In the genomic region with DNA sequence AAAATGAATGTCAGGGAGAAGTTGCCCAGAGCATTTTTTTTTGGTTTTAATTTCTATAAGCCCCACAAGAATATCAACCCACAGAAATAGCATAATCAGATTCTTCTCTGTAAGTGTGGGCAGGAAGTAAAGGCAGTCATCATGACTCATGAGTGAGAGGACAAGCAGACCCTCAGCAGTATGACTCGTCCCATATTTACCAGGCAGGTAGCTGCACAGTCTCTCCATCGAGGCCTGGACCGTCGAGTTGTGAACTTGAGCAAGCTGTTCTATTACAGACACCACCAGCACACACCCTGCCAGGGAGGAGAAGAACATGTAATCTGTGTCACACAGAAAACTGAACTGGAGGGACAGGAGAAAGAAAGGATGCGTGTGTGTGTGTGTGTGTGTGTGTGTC, we compare ENCODE assay signal across 1 cellular context.
TF ChIP-seq lines count a peak whose summit lies in the region.

No MANE protein-coding gene starts in this region.

TF ChIP-seq in GM23338, 12 proteins besides CTCF, POLR2A, EP300 and RAD21 (continued from another document):
- TF ChIP-seq, protein P1, sequence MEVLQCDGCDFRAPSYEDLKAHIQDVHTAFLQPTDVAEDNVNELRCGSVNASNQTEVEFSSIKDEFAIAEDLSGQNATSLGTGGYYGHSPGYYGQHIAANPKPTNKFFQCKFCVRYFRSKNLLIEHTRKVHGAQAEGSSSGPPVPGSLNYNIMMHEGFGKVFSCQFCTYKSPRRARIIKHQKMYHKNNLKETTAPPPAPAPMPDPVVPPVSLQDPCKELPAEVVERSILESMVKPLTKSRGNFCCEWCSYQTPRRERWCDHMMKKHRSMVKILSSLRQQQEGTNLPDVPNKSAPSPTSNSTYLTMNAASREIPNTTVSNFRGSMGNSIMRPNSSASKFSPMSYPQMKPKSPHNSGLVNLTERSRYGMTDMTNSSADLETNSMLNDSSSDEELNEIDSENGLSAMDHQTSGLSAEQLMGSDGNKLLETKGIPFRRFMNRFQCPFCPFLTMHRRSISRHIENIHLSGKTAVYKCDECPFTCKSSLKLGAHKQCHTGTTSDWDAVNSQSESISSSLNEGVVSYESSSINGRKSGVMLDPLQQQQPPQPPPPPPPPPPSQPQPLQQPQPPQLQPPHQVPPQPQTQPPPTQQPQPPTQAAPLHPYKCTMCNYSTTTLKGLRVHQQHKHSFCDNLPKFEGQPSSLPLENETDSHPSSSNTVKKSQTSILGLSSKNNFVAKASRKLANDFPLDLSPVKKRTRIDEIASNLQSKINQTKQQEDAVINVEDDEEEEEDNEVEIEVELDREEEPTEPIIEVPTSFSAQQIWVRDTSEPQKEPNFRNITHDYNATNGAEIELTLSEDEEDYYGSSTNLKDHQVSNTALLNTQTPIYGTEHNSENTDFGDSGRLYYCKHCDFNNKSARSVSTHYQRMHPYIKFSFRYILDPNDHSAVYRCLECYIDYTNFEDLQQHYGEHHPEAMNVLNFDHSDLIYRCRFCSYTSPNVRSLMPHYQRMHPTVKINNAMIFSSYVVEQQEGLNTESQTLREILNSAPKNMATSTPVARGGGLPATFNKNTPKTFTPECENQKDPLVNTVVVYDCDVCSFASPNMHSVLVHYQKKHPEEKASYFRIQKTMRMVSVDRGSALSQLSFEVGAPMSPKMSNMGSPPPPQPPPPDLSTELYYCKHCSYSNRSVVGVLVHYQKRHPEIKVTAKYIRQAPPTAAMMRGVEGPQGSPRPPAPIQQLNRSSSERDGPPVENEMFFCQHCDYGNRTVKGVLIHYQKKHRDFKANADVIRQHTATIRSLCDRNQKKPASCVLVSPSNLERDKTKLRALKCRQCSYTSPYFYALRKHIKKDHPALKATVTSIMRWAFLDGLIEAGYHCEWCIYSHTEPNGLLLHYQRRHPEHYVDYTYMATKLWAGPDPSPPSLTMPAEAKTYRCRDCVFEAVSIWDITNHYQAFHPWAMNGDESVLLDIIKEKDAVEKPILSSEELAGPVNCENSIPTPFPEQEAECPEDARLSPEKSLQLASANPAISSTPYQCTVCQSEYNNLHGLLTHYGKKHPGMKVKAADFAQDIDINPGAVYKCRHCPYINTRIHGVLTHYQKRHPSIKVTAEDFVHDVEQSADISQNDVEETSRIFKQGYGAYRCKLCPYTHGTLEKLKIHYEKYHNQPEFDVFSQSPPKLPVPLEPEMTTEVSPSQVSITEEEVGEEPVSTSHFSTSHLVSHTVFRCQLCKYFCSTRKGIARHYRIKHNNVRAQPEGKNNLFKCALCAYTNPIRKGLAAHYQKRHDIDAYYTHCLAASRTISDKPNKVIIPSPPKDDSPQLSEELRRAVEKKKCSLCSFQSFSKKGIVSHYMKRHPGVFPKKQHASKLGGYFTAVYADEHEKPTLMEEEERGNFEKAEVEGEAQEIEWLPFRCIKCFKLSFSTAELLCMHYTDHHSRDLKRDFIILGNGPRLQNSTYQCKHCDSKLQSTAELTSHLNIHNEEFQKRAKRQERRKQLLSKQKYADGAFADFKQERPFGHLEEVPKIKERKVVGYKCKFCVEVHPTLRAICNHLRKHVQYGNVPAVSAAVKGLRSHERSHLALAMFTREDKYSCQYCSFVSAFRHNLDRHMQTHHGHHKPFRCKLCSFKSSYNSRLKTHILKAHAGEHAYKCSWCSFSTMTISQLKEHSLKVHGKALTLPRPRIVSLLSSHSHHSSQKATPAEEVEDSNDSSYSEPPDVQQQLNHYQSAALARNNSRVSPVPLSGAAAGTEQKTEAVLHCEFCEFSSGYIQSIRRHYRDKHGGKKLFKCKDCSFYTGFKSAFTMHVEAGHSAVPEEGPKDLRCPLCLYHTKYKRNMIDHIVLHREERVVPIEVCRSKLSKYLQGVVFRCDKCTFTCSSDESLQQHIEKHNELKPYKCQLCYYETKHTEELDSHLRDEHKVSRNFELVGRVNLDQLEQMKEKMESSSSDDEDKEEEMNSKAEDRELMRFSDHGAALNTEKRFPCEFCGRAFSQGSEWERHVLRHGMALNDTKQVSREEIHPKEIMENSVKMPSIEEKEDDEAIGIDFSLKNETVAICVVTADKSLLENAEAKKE (CRISPR knock-in tag; IDR thresholded peaks at IDR 0.05) = no peak
- no peak for TF ChIP-seq ZNF331 (CRISPR knock-in tag; IDR thresholded peaks at IDR 0.05; ENCODE audit: low read depth)
- no peak for TF ChIP-seq POLR2AphosphoS5 (IDR thresholded peaks at IDR 0.05; ENCODE audit: low read depth)
- no peak for TF ChIP-seq STAT1 (IDR thresholded peaks at IDR 0.05; ENCODE audit: unreplicated experiment)
- no peak for TF ChIP-seq NANOG (IDR thresholded peaks at IDR 0.05; ENCODE audit: borderline replicate concordance)
- TF ChIP-seq, protein P2, sequence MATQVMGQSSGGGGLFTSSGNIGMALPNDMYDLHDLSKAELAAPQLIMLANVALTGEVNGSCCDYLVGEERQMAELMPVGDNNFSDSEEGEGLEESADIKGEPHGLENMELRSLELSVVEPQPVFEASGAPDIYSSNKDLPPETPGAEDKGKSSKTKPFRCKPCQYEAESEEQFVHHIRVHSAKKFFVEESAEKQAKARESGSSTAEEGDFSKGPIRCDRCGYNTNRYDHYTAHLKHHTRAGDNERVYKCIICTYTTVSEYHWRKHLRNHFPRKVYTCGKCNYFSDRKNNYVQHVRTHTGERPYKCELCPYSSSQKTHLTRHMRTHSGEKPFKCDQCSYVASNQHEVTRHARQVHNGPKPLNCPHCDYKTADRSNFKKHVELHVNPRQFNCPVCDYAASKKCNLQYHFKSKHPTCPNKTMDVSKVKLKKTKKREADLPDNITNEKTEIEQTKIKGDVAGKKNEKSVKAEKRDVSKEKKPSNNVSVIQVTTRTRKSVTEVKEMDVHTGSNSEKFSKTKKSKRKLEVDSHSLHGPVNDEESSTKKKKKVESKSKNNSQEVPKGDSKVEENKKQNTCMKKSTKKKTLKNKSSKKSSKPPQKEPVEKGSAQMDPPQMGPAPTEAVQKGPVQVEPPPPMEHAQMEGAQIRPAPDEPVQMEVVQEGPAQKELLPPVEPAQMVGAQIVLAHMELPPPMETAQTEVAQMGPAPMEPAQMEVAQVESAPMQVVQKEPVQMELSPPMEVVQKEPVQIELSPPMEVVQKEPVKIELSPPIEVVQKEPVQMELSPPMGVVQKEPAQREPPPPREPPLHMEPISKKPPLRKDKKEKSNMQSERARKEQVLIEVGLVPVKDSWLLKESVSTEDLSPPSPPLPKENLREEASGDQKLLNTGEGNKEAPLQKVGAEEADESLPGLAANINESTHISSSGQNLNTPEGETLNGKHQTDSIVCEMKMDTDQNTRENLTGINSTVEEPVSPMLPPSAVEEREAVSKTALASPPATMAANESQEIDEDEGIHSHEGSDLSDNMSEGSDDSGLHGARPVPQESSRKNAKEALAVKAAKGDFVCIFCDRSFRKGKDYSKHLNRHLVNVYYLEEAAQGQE (IDR thresholded peaks at IDR 0.05; ENCODE audit: unreplicated experiment) = no peak
- TF ChIP-seq EZH2phosphoT487 (IDR thresholded peaks at IDR 0.05; ENCODE audit: unreplicated experiment) = no peak
- TF ChIP-seq CREB1 (CRISPR knock-in tag; IDR thresholded peaks at IDR 0.05; ENCODE audit: low read depth) = no peak
- no peak for TF ChIP-seq JUNB (IDR thresholded peaks at IDR 0.05; ENCODE audit: unreplicated experiment)
